Comparison of ENCODE assay signal across 8 cellular contexts in the genomic region with DNA sequence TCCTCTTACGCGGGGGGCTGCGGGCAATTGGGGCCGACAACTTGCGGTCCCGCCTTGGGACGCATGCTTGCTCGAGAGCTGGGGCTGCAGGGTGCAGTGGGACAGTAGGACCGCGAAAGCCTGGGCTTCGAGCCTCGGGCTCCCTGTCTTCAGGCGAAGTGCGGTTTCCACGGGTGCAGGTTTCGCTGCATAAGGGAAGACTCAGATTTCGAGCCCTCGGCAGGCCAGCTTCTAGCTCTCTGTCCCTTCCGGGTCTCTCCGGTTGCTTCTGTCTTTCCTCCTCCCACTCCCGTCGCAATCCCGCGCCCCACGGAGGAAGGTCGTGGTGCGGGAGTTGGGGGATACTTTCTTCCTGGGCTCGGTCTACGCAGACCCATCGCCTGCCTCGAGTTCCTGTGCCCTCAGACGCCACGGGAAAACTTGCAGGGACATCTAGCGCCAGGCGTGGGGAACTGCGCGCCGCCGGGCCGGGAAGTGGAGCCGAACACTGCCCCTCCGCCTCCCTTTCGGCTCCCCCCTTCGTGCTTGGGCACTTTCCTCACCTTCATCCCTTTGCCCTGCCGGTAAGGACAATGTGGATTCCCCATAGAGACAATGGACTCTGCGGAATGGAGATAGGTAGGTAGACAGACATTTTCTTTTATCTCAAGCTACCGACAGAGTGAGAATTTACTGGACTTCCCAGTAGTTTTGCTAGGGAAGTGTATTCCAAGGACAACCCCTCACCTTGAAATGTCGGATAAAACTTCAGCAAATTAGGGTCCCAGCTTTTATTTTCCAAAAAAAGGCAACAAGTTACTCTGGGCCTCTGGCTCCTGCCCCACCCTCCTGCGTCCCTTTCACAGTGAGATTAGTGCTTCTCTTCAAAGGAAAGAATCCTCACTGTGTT. TPM values are rescaled to one million over a fixed set of nuclear protein-coding genes. Genes with fewer than 3 reads are reported as not detected.
DNase-seq lines count a peak whose midpoint lies in the region; ATAC-seq lines count a peak whose summit lies in the region.

No MANE protein-coding gene starts in this region.

- no peak overlapping the region for H3K27ac Mint-ChIP-seq in activated T-cell treated with anti-CD3 and anti-CD28 coated beads, Interleukin-2, amount 50 U/mL, for 24 hours
- H3K27ac Mint-ChIP-seq in T-helper 17 cell, result peak overlapping the region; percentile 57
- peak overlapping the region in 3 of 10 donors; percentile 47 to 79 (median 53) for H3K27ac Mint-ChIP-seq in naive thymus-derived CD8-positive, alpha-beta T cell

- ATAC-seq in T-helper 17 cell (no peak), GM19467 (IDR thresholded peaks at IDR 0.05; ENCODE audit: unreplicated experiment) (no peak), GM19395 (IDR thresholded peaks at IDR 0.05; ENCODE audit: unreplicated experiment) (no peak)
- peak in 1 of 2 donors; percentile 26 for ATAC-seq in naive thymus-derived CD8-positive, alpha-beta T cell

- peaks cover 7% of the 10 kb centered on the region for H3K9me3 ChIP-seq in T-helper 17 cell (ENCODE audit: control insufficient read depth, low read length, poor library complexity, severe bottlenecking)

- no peaks in the 10 kb centered on the region for H3K36me3 Mint-ChIP-seq in activated T-cell treated with anti-CD3 and anti-CD28 coated beads, Interleukin-2, amount 50 U/mL, for 24 hours (ENCODE audit: low read depth)
- peaks cover 6% of the 10 kb centered on the region for H3K36me3 Mint-ChIP-seq in T-helper 17 cell (ENCODE audit: low read depth)
- peaks cover 11 to 27% (median 23%) of the 10 kb centered on the region in 3 donors for H3K36me3 Mint-ChIP-seq in naive thymus-derived CD8-positive, alpha-beta T cell

- peaks cover 93% of the 10 kb centered on the region for H3K27me3 Mint-ChIP-seq in activated T-cell treated with anti-CD3 and anti-CD28 coated beads, Interleukin-2, amount 50 U/mL, for 24 hours
- H3K27me3 Mint-ChIP-seq in T-helper 17 cell, result peaks cover 84% of the 10 kb centered on the region
- peaks cover 51 to 95% (median 81%) of the 10 kb centered on the region in 5 donors for H3K27me3 Mint-ChIP-seq in naive thymus-derived CD8-positive, alpha-beta T cell

- H3K9me3 Mint-ChIP-seq in activated T-cell treated with anti-CD3 and anti-CD28 coated beads, Interleukin-2, amount 50 U/mL, for 24 hours, result peaks cover 10% of the 10 kb centered on the region
- peaks cover 0 to 69% (median 19%) of the 10 kb centered on the region in 9 donors for H3K9me3 Mint-ChIP-seq in naive thymus-derived CD8-positive, alpha-beta T cell

- peak; percentile 48 for DNase-seq in activated T-cell treated with anti-CD3 and anti-CD28 coated beads, Interleukin-2, amount 50 U/mL, for 24 hours
- no peak for DNase-seq in activated T-cell treated with anti-CD3 and anti-CD28 coated beads, Interleukin-2, amount 50 U/mL, for 1 hour
- DNase-seq in Jurkat, Clone E6-1 (ENCODE audit: low read depth, low spot score), result no peak
- no peak for DNase-seq in T-helper 17 cell
- DNase-seq in fibroblast of gingiva (ENCODE audit: low read depth), result peak; percentile 24
- DNase-seq in naive thymus-derived CD8-positive, alpha-beta T cell, result peak in 1 of 10 donors; percentile 15

- H3K4me3 Mint-ChIP-seq in activated T-cell treated with anti-CD3 and anti-CD28 coated beads, Interleukin-2, amount 50 U/mL, for 24 hours, result peak overlapping the region; percentile 55
- peak overlapping the region; percentile 63 for H3K4me3 Mint-ChIP-seq in T-helper 17 cell
- peak overlapping the region; percentile 36 to 77 (median 64) for H3K4me3 Mint-ChIP-seq in naive thymus-derived CD8-positive, alpha-beta T cell

- H3K4me3 ChIP-seq in Jurkat, Clone E6-1 (ENCODE audit: low read length), result peak overlapping the region; percentile 27

- POLR2A ChIA-PET in naive thymus-derived CD8-positive, alpha-beta T cell (lab: Charles Lee), result no interaction called here

- peaks cover 13% of the 10 kb centered on the region for H3K4me1 Mint-ChIP-seq in activated T-cell treated with anti-CD3 and anti-CD28 coated beads, Interleukin-2, amount 50 U/mL, for 24 hours (ENCODE audit: low read depth)
- peaks cover 8% of the 10 kb centered on the region for H3K4me1 Mint-ChIP-seq in T-helper 17 cell
- peaks cover 9 to 18% (median 16%) of the 10 kb centered on the region in 4 donors for H3K4me1 Mint-ChIP-seq in naive thymus-derived CD8-positive, alpha-beta T cell

RNA-seq across cellular contexts. Expression of gene HOXD13, which starts 4.2 kb away (rescaled TPM):
- polyA plus RNA-seq in Jurkat, Clone E6-1 (2012; ENCODE audit: insufficient read depth, insufficient read length), result 33.7 TPM
- not detected for total RNA-seq in T-helper 17 cell
- not detected for total RNA-seq in naive thymus-derived CD8-positive, alpha-beta T cell
- not detected for polyA plus RNA-seq in naive thymus-derived CD8-positive, alpha-beta T cell

RNA-seq across cellular contexts. Expression of gene EVX2, which starts 4.5 kb away (rescaled TPM):
- polyA plus RNA-seq in Jurkat, Clone E6-1 (2012; ENCODE audit: insufficient read depth, insufficient read length), result not detected
- total RNA-seq in T-helper 17 cell, result not detected
- total RNA-seq in naive thymus-derived CD8-positive, alpha-beta T cell, result not detected
- not detected for polyA plus RNA-seq in naive thymus-derived CD8-positive, alpha-beta T cell

RNA-seq across cellular contexts. Expression of gene HOXD12, which starts 11.3 kb away (rescaled TPM):
- polyA plus RNA-seq in Jurkat, Clone E6-1 (2012; ENCODE audit: insufficient read depth, insufficient read length), result 0.70 TPM
- total RNA-seq in T-helper 17 cell, result not detected
- total RNA-seq in naive thymus-derived CD8-positive, alpha-beta T cell, result not detected
- polyA plus RNA-seq in naive thymus-derived CD8-positive, alpha-beta T cell, result not detected

RNA-seq across cellular contexts. Expression of gene HOXD11, which starts 18.8 kb away (rescaled TPM):
- polyA plus RNA-seq in Jurkat, Clone E6-1 (2012; ENCODE audit: insufficient read depth, insufficient read length), result not detected
- total RNA-seq in T-helper 17 cell, result not detected
- total RNA-seq in naive thymus-derived CD8-positive, alpha-beta T cell, result not detected
- not detected for polyA plus RNA-seq in naive thymus-derived CD8-positive, alpha-beta T cell

RNA-seq across cellular contexts. Expression of gene HOXD10, which starts 28.3 kb away (rescaled TPM):
- polyA plus RNA-seq in Jurkat, Clone E6-1 (2012; ENCODE audit: insufficient read depth, insufficient read length), result not detected
- total RNA-seq in T-helper 17 cell, result not detected
- not detected for total RNA-seq in naive thymus-derived CD8-positive, alpha-beta T cell
- polyA plus RNA-seq in naive thymus-derived CD8-positive, alpha-beta T cell, result not detected

Comparison
In these comparisons a context has a peak if more than half of its experiments do, and no peak if none do; other contexts are left out.
1. DNase-seq: peak in activated T-cell treated with anti-CD3 and anti-CD28 coated beads, Interleukin-2, amount 50 U/mL, for 24 hours (single experiment) and fibroblast of gingiva (single experiment); none in activated T-cell treated with anti-CD3 and anti-CD28 coated beads, Interleukin-2, amount 50 U/mL, for 1 hour (single experiment), Jurkat, Clone E6-1 (single experiment) and T-helper 17 cell (0 of 3).
2. Peak in every context shown above with its lines, with median percentiles within 50 percentile points of each other: H3K4me3 Mint-ChIP-seq.